Comparison of ENCODE assay signal across 1 cellular context in the genomic region with DNA sequence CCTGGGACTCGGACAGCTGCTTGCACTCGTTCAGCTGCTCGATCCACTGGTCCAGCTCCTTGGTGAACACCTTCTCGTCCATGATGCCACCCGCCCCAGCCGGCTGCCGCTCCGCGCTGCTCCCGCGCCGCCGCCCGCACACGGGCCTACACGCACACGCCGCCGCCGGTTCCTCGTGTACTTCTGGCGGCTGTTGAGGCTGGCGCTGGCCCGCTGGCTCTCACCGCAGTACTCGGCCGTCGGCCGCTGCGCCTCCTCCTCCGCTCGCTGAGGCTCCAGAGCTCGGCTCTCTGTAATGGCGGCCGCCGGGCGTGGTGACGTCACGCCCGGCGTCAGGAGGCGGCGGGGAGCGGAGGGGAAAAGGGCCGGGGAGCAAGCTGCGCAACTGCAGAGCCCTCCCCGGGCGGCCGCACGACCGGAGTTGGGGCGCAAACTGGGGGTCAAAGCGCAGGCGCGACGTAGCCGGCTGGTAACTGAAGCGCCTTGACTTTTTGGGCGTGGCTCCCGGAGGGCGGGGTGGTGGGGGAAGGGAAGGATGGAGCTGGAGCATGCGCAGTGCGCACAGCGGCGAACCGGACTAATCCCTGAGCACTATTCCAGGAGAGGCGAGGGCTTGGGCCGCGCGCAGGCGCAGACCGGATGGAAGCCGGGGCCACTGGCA.
A peak's percentile ranks its signal among the peaks of the same experiment; 100 is the strongest.
TF ChIP-seq lines count a peak whose summit lies in the region.

PPP2CA (minus strand) TSS at position 294 of the 661 bp plus-strand sequence; CDS start at position 82, 212 bp downstream.

TF ChIP-seq in HepG2, 621 proteins besides CTCF, POLR2A, EP300 and RAD21 (continued from another document and continues in another):
- TF ChIP-seq, protein P1, sequence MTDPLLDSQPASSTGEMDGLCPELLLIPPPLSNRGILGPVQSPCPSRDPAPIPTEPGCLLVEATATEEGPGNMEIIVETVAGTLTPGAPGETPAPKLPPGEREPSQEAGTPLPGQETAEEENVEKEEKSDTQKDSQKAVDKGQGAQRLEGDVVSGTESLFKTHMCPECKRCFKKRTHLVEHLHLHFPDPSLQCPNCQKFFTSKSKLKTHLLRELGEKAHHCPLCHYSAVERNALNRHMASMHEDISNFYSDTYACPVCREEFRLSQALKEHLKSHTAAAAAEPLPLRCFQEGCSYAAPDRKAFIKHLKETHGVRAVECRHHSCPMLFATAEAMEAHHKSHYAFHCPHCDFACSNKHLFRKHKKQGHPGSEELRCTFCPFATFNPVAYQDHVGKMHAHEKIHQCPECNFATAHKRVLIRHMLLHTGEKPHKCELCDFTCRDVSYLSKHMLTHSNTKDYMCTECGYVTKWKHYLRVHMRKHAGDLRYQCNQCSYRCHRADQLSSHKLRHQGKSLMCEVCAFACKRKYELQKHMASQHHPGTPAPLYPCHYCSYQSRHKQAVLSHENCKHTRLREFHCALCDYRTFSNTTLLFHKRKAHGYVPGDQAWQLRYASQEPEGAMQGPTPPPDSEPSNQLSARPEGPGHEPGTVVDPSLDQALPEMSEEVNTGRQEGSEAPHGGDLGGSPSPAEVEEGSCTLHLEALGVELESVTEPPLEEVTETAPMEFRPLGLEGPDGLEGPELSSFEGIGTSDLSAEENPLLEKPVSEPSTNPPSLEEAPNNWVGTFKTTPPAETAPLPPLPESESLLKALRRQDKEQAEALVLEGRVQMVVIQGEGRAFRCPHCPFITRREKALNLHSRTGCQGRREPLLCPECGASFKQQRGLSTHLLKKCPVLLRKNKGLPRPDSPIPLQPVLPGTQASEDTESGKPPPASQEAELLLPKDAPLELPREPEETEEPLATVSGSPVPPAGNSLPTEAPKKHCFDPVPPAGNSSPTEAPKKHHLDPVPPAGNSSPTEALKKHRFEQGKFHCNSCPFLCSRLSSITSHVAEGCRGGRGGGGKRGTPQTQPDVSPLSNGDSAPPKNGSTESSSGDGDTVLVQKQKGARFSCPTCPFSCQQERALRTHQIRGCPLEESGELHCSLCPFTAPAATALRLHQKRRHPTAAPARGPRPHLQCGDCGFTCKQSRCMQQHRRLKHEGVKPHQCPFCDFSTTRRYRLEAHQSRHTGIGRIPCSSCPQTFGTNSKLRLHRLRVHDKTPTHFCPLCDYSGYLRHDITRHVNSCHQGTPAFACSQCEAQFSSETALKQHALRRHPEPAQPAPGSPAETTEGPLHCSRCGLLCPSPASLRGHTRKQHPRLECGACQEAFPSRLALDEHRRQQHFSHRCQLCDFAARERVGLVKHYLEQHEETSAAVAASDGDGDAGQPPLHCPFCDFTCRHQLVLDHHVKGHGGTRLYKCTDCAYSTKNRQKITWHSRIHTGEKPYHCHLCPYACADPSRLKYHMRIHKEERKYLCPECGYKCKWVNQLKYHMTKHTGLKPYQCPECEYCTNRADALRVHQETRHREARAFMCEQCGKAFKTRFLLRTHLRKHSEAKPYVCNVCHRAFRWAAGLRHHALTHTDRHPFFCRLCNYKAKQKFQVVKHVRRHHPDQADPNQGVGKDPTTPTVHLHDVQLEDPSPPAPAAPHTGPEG (CRISPR knock-in tag; IDR thresholded peaks at IDR 0.05) = no peak
- TF ChIP-seq ZNF703 (CRISPR knock-in tag; IDR thresholded peaks at IDR 0.05; ENCODE audit: borderline replicate concordance) = peak; percentile 57; the same call in 1 of the 2 replicates
- TF ChIP-seq POLR2G (IDR thresholded peaks at IDR 0.05; ENCODE audit: low read depth, low read length) = peak; percentile 83
- TF ChIP-seq, protein P2, sequence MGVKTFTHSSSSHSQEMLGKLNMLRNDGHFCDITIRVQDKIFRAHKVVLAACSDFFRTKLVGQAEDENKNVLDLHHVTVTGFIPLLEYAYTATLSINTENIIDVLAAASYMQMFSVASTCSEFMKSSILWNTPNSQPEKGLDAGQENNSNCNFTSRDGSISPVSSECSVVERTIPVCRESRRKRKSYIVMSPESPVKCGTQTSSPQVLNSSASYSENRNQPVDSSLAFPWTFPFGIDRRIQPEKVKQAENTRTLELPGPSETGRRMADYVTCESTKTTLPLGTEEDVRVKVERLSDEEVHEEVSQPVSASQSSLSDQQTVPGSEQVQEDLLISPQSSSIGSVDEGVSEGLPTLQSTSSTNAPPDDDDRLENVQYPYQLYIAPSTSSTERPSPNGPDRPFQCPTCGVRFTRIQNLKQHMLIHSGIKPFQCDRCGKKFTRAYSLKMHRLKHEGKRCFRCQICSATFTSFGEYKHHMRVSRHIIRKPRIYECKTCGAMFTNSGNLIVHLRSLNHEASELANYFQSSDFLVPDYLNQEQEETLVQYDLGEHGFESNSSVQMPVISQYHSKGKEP (CRISPR knock-in tag; IDR thresholded peaks at IDR 0.05) = no peak
- TF ChIP-seq ZBED4 (CRISPR knock-in tag; IDR thresholded peaks at IDR 0.05; ENCODE audit: borderline replicate concordance) = no peak
- no peak for TF ChIP-seq MTERF4 (CRISPR knock-in tag; IDR thresholded peaks at IDR 0.05)
- TF ChIP-seq HMGA1 (CRISPR knock-in tag; conservative IDR thresholded peaks at IDR 0.05) = no peak
- TF ChIP-seq, protein P3, sequence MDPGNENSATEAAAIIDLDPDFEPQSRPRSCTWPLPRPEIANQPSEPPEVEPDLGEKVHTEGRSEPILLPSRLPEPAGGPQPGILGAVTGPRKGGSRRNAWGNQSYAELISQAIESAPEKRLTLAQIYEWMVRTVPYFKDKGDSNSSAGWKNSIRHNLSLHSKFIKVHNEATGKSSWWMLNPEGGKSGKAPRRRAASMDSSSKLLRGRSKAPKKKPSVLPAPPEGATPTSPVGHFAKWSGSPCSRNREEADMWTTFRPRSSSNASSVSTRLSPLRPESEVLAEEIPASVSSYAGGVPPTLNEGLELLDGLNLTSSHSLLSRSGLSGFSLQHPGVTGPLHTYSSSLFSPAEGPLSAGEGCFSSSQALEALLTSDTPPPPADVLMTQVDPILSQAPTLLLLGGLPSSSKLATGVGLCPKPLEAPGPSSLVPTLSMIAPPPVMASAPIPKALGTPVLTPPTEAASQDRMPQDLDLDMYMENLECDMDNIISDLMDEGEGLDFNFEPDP (CRISPR knock-in tag; conservative IDR thresholded peaks at IDR 0.05) = no peak
- TF ChIP-seq, protein P4, sequence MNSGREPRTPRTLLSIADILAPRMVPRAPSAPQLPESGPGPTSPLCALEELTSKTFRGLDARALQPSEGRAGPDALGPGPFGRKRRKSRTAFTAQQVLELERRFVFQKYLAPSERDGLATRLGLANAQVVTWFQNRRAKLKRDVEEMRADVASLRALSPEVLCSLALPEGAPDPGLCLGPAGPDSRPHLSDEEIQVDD (CRISPR knock-in tag; IDR thresholded peaks at IDR 0.05; ENCODE audit: borderline replicate concordance) = no peak
- TF ChIP-seq HDAC6 (IDR thresholded peaks at IDR 0.05; ENCODE audit: low read depth, low read length) = no peak
- peak; percentile 72 for TF ChIP-seq KDM5A (IDR thresholded peaks at IDR 0.05; ENCODE audit: borderline replicate concordance, low read length)
- peak; percentile 77; the same call in 1 of the 2 replicates for TF ChIP-seq SP5 (CRISPR knock-in tag; IDR thresholded peaks at IDR 0.05; ENCODE audit: borderline replicate concordance, low read depth)
- peak; percentile 24; the same call in 1 of the 2 replicates for TF ChIP-seq MAF1 (CRISPR knock-in tag; IDR thresholded peaks at IDR 0.05; ENCODE audit: borderline replicate concordance)
- no peak for TF ChIP-seq POLR2AphosphoS2 (IDR thresholded peaks at IDR 0.05; ENCODE audit: low read depth, low read length)
- no peak for TF ChIP-seq ZNF484 (CRISPR knock-in tag; IDR thresholded peaks at IDR 0.05; ENCODE audit: borderline replicate concordance, low read depth)
- TF ChIP-seq ZFP41 (CRISPR knock-in tag; IDR thresholded peaks at IDR 0.05; ENCODE audit: borderline replicate concordance) = no peak
- TF ChIP-seq ZNF781 (CRISPR knock-in tag; IDR thresholded peaks at IDR 0.05; ENCODE audit: borderline replicate concordance, not compliant biosample characterization) = no peak
- TF ChIP-seq, protein P5, sequence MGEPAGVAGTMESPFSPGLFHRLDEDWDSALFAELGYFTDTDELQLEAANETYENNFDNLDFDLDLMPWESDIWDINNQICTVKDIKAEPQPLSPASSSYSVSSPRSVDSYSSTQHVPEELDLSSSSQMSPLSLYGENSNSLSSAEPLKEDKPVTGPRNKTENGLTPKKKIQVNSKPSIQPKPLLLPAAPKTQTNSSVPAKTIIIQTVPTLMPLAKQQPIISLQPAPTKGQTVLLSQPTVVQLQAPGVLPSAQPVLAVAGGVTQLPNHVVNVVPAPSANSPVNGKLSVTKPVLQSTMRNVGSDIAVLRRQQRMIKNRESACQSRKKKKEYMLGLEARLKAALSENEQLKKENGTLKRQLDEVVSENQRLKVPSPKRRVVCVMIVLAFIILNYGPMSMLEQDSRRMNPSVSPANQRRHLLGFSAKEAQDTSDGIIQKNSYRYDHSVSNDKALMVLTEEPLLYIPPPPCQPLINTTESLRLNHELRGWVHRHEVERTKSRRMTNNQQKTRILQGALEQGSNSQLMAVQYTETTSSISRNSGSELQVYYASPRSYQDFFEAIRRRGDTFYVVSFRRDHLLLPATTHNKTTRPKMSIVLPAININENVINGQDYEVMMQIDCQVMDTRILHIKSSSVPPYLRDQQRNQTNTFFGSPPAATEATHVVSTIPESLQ (CRISPR knock-in tag; conservative IDR thresholded peaks at IDR 0.05) = no peak
- no peak; the same call in 1 of the 2 replicates for TF ChIP-seq ZNF773 (CRISPR knock-in tag; IDR thresholded peaks at IDR 0.05; ENCODE audit: borderline replicate concordance)
- TF ChIP-seq CREB3 (CRISPR knock-in tag; IDR thresholded peaks at IDR 0.05) = no peak; the same call in 1 of the 2 replicates
- TF ChIP-seq, protein P6, sequence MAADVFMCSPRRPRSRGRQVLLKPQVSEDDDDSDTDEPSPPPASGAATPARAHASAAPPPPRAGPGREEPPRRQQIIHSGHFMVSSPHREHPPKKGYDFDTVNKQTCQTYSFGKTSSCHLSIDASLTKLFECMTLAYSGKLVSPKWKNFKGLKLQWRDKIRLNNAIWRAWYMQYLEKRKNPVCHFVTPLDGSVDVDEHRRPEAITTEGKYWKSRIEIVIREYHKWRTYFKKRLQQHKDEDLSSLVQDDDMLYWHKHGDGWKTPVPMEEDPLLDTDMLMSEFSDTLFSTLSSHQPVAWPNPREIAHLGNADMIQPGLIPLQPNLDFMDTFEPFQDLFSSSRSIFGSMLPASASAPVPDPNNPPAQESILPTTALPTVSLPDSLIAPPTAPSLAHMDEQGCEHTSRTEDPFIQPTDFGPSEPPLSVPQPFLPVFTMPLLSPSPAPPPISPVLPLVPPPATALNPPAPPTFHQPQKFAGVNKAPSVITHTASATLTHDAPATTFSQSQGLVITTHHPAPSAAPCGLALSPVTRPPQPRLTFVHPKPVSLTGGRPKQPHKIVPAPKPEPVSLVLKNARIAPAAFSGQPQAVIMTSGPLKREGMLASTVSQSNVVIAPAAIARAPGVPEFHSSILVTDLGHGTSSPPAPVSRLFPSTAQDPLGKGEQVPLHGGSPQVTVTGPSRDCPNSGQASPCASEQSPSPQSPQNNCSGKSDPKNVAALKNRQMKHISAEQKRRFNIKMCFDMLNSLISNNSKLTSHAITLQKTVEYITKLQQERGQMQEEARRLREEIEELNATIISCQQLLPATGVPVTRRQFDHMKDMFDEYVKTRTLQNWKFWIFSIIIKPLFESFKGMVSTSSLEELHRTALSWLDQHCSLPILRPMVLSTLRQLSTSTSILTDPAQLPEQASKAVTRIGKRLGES (CRISPR knock-in tag; IDR thresholded peaks at IDR 0.05; ENCODE audit: borderline replicate concordance) = no peak
- TF ChIP-seq, protein P7, sequence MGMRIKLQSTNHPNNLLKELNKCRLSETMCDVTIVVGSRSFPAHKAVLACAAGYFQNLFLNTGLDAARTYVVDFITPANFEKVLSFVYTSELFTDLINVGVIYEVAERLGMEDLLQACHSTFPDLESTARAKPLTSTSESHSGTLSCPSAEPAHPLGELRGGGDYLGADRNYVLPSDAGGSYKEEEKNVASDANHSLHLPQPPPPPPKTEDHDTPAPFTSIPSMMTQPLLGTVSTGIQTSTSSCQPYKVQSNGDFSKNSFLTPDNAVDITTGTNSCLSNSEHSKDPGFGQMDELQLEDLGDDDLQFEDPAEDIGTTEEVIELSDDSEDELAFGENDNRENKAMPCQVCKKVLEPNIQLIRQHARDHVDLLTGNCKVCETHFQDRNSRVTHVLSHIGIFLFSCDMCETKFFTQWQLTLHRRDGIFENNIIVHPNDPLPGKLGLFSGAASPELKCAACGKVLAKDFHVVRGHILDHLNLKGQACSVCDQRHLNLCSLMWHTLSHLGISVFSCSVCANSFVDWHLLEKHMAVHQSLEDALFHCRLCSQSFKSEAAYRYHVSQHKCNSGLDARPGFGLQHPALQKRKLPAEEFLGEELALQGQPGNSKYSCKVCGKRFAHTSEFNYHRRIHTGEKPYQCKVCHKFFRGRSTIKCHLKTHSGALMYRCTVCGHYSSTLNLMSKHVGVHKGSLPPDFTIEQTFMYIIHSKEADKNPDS (CRISPR knock-in tag; IDR thresholded peaks at IDR 0.05) = 0 out of 2 replicates have a peak, but pooled peaks have one; percentile 65
- no peak; the same call in 1 of the 2 replicates for TF ChIP-seq KLF6 (CRISPR knock-in tag; IDR thresholded peaks at IDR 0.05)
